Comparison of ENCODE assay signal across 8 cellular contexts in the genomic region with DNA sequence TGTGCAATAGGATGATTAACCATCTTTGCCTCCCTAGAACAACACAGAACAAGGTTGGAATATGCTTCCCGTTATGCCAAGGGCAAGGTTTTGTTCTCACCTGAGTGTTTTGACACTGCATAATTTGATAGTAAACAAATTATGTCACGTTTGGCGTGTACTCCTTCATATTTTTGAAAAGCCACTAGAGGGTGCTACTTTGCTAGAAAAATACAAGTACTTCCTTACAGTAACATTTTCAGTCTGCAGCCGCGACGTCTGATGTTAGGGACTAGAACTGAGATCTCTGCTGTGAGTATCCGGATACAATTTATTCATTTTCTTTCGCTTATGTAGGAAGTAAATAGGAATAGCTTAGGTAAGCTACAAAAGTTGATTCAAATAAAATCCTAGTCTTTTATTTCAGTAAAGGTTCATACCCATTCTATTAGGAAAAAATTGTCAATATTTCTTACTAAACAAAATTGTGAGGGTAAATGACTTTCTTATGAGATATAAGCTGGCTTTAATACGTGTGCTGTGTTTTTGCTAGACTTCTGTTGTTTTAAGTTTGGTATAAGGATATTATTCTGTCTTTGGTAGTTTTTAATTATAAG.
A peak's percentile ranks its signal among the peaks of the same experiment; 100 is the strongest.
DNase-seq lines count a peak whose midpoint lies in the region; ATAC-seq and TF ChIP-seq lines count a peak whose summit lies in the region.

No MANE protein-coding gene starts in this region.

- DNase-seq in Caki2 (ENCODE audit: low read depth) (peak; percentile 40), NCI-H2081 (lab: John Stamatoyannopoulos, UW) (peak; percentile 67 to 79), glomerular visceral epithelial cell (ENCODE audit: extremely low spot score) (peak; percentile 56), progenitor cell of endocrine pancreas (ENCODE audit: low spot score, unreplicated experiment) (no peak)
- no peak for DNase-seq in activated CD4-positive, CD25-positive, alpha-beta regulatory T cell (lab: John Stamatoyannopoulos, UW)

- in situ Hi-C loops in Caki2 (cut with HindIII; ENCODE audit: low pct_unique_long_range_greater_than_20kb, low sequenced_read_pairs): no loop called here

- H3K27ac Mint-ChIP-seq in progenitor cell of endocrine pancreas: no peak overlapping the region

- no peak overlapping the region for H3K4me3 Mint-ChIP-seq in progenitor cell of endocrine pancreas (ENCODE audit: low read depth)

- peak; percentile 95 for ATAC-seq in GM19035 (IDR thresholded peaks at IDR 0.05; ENCODE audit: unreplicated experiment)
- peak; percentile 69 for ATAC-seq in HG03097 (IDR thresholded peaks at IDR 0.05; ENCODE audit: low FRiP score, unreplicated experiment)

- peaks cover 7% of the 10 kb centered on the region for H3K4me1 Mint-ChIP-seq in progenitor cell of endocrine pancreas (ENCODE audit: low read depth)

- peaks cover 3% of the 10 kb centered on the region for H3K27me3 Mint-ChIP-seq in progenitor cell of endocrine pancreas

- no peaks in the 10 kb centered on the region for H3K9me3 Mint-ChIP-seq in progenitor cell of endocrine pancreas (ENCODE audit: low read depth)

- peak; percentile 24; the same call in 1 of the 2 replicates for TF ChIP-seq CTCF in WI38 (IDR thresholded peaks at IDR 0.05; ENCODE audit: low read depth, low read length)
- TF ChIP-seq CTCF in progenitor cell of endocrine pancreas (IDR thresholded peaks at IDR 0.05; ENCODE audit: unreplicated experiment): peak; percentile 79

- H3K4me3 ChIP-seq in WI38 (ENCODE audit: low read depth, low read length): no peak overlapping the region

- no peaks in the 10 kb centered on the region for H3K36me3 Mint-ChIP-seq in progenitor cell of endocrine pancreas (ENCODE audit: insufficient read depth)

Comparison
In these comparisons a context has a peak if more than half of its experiments do, and no peak if none do; other contexts are left out.
1. DNase-seq: peak in Caki2 (single experiment), NCI-H2081 (2 of 2) and glomerular visceral epithelial cell (single experiment); none in progenitor cell of endocrine pancreas (single experiment) and activated CD4-positive, CD25-positive, alpha-beta regulatory T cell (0 of 4).